ENCODE assay signal across 8 cellular contexts in genomic region chr5:157917909-157918809, GRCh38. TPM values are rescaled to one million over a fixed set of nuclear protein-coding genes. Genes with fewer than 3 reads are reported as not detected.
A peak's percentile ranks its signal among the peaks of the same experiment; 100 is the strongest.
DNase-seq lines count a peak whose midpoint lies in the region; ATAC-seq, FAIRE-seq and TF ChIP-seq lines count a peak whose summit lies in the region.

No MANE protein-coding gene starts in this region.

- H3K4me1 ChIP-seq in left ventricle myocardium inferior: peaks cover 62% of the 10 kb centered on the region
- H3K4me1 ChIP-seq in smooth muscle cell (ENCODE audit: low read depth): peaks cover 9% of the 10 kb centered on the region

- peak; percentile 75 for DNase-seq in AG08395 (ENCODE audit: low spot score)
- no peak for DNase-seq in GM18507 (ENCODE audit: extremely low spot score, insufficient read length, low read depth)
- peak; percentile 37 for DNase-seq in HS-5 (ENCODE audit: low read depth)
- peak; percentile 87 for DNase-seq in SK-MEL-5 (ENCODE audit: low read depth, low spot score)
- DNase-seq in activated naive CD4-positive, alpha-beta T cell treated with anti-CD3 and anti-CD28 coated beads, Interleukin-2, amount 10 ng/mL, durations not matched to agents 7 days and 5 days: peak; percentile 75
- peak; percentile 54 for DNase-seq in left ventricle myocardium inferior
- DNase-seq in smooth muscle cell (lab: John Stamatoyannopoulos, UW; ENCODE audit: unreplicated experiment): peak; percentile 2

- peaks cover 32% of the 10 kb centered on the region for H3K4me1 Mint-ChIP-seq in activated naive CD4-positive, alpha-beta T cell treated with anti-CD3 and anti-CD28 coated beads, Interleukin-2, amount 10 ng/mL, durations not matched to agents 7 days and 5 days

- H3K27ac Mint-ChIP-seq in activated naive CD4-positive, alpha-beta T cell treated with anti-CD3 and anti-CD28 coated beads, Interleukin-2, amount 10 ng/mL, durations not matched to agents 7 days and 5 days: peak overlapping the region; percentile 79

- H3K36me3 ChIP-seq in left ventricle myocardium inferior (no peaks in the 10 kb centered on the region), smooth muscle cell (ENCODE audit: low read depth) (no peaks in the 10 kb centered on the region)

- in situ Hi-C loops in SK-MEL-5 (cut with HindIII; ENCODE audit: low pct_unique_long_range_greater_than_20kb, low sequenced_read_pairs): no loop called here

- intact Hi-C loops in left ventricle myocardium inferior (cut with micrococcal nuclease): no loop called here

- H3F3A ChIP-seq in smooth muscle cell (ENCODE audit: low read depth): no peaks in the 10 kb centered on the region

- CTCF ChIA-PET in activated naive CD4-positive, alpha-beta T cell treated with anti-CD3 and anti-CD28 coated beads, Interleukin-2, amount 10 ng/mL, durations not matched to agents 7 days and 5 days (lab: Charles Lee): interaction anchor here (0.7 to 4.8 kb wide), 13 partner anchors 11 to 249 kb away, joined by 3 to 25 read pairs (median 5); partner anchors contain the start of gene CLINT1

- H4K20me1 ChIP-seq in smooth muscle cell (ENCODE audit: low read depth): no peaks in the 10 kb centered on the region

- no peak overlapping the region for H3K4me2 ChIP-seq in smooth muscle cell

- no peaks in the 10 kb centered on the region for H3K36me3 Mint-ChIP-seq in activated naive CD4-positive, alpha-beta T cell treated with anti-CD3 and anti-CD28 coated beads, Interleukin-2, amount 10 ng/mL, durations not matched to agents 7 days and 5 days

- no peaks in the 10 kb centered on the region for H3K9me3 ChIP-seq in left ventricle myocardium inferior (replicated peaks)
- H3K9me3 ChIP-seq in smooth muscle cell (replicated peaks; ENCODE audit: low read depth): no peaks in the 10 kb centered on the region

- peak; percentile 71 for FAIRE-seq in GM18507 (lab: Jason Lieb, UNC)

- no peaks in the 10 kb centered on the region for H3K27me3 Mint-ChIP-seq in activated naive CD4-positive, alpha-beta T cell treated with anti-CD3 and anti-CD28 coated beads, Interleukin-2, amount 10 ng/mL, durations not matched to agents 7 days and 5 days

- H3K79me2 ChIP-seq in smooth muscle cell (ENCODE audit: low read depth): no peaks in the 10 kb centered on the region

- H3K27me3 ChIP-seq in left ventricle myocardium inferior (ENCODE audit: low read depth) (no peaks in the 10 kb centered on the region), smooth muscle cell (ENCODE audit: low read depth) (no peaks in the 10 kb centered on the region)

- H3K27ac ChIP-seq in left ventricle myocardium inferior (replicated peaks): peak overlapping the region; percentile 62
- H3K27ac ChIP-seq in smooth muscle cell (ENCODE audit: low read depth): no peak overlapping the region

- ATAC-seq in GM18511 (IDR thresholded peaks at IDR 0.05; ENCODE audit: unreplicated experiment): no peak

- no peak overlapping the region for H3K9ac ChIP-seq in smooth muscle cell (ENCODE audit: low read depth)

- H2AFZ ChIP-seq in smooth muscle cell (ENCODE audit: low read depth): no peak overlapping the region

- H3K4me3 ChIP-seq in left ventricle myocardium inferior: no peak overlapping the region
- H3K4me3 ChIP-seq in smooth muscle cell: no peak overlapping the region

- peak; percentile 55 for TF ChIP-seq CTCF in left ventricle myocardium inferior (IDR thresholded peaks at IDR 0.05; ENCODE audit: borderline replicate concordance)
- peak; percentile 58 for TF ChIP-seq CTCF in smooth muscle cell (IDR thresholded peaks at IDR 0.05; ENCODE audit: borderline replicate concordance, insufficient read depth, poor library complexity, severe bottlenecking)

- H3K9me3 Mint-ChIP-seq in activated naive CD4-positive, alpha-beta T cell treated with anti-CD3 and anti-CD28 coated beads, Interleukin-2, amount 10 ng/mL, durations not matched to agents 7 days and 5 days: no peaks in the 10 kb centered on the region

- H3K4me3 Mint-ChIP-seq in activated naive CD4-positive, alpha-beta T cell treated with anti-CD3 and anti-CD28 coated beads, Interleukin-2, amount 10 ng/mL, durations not matched to agents 7 days and 5 days: no peak overlapping the region

- WGBS in smooth muscle cell (ENCODE audit: low lambda C conversion rate): 72% methylated on average over 8 of the region's 8 CpGs

RNA-seq across cellular contexts. Expression of gene CLINT1, which starts 59.2 kb away (rescaled TPM):
- 48.3 and 49.3 TPM in 2 replicates for total RNA-seq in SK-MEL-5 (2014; rRNA removed; shearing (Covaris generic))
- 36.8 and 37.9 TPM in 2 replicates for polyA plus RNA-seq in SK-MEL-5 (2015; cell fraction: cytosol; rRNA removed)
- polyA plus RNA-seq in SK-MEL-5 (2015; cell fraction: nucleus; rRNA removed): 99.5 and 105 TPM in 2 replicates
- total RNA-seq in left ventricle myocardium inferior (48.6 TPM), smooth muscle cell (83.9 and 102 TPM in 2 replicates)
- polyA plus RNA-seq in smooth muscle cell: 61.4 and 63.5 TPM in 2 replicates
